In genomic region chr12:122202017-122202416, GRCh38 we compare ENCODE assay signal across 1 cellular context.
TF ChIP-seq lines count a peak whose summit lies in the region.

No MANE protein-coding gene starts in this region.

TF ChIP-seq in SK-N-SH treated with all-trans-retinoic acid at 6 μM for 48 hours, 23 proteins besides CTCF, POLR2A, EP300 and RAD21 (continued from another document):
- TF ChIP-seq TSHZ2 (CRISPR knock-in tag; IDR thresholded peaks at IDR 0.05) = peak; percentile 61
- peak; percentile 97 for TF ChIP-seq TCF4 (CRISPR knock-in tag; IDR thresholded peaks at IDR 0.05; ENCODE audit: borderline replicate concordance)
- no peak for TF ChIP-seq CSDC2 (CRISPR knock-in tag; IDR thresholded peaks at IDR 0.05)
- no peak for TF ChIP-seq SNAI2 (CRISPR knock-in tag; IDR thresholded peaks at IDR 0.05)
- TF ChIP-seq OSR1 (CRISPR knock-in tag; IDR thresholded peaks at IDR 0.05) = no peak
- no peak for TF ChIP-seq TOX (CRISPR knock-in tag; IDR thresholded peaks at IDR 0.05; ENCODE audit: borderline replicate concordance)
- no peak; the same call in 1 of the 2 replicates for TF ChIP-seq CSRNP3 (CRISPR knock-in tag; IDR thresholded peaks at IDR 0.05)
- no peak for TF ChIP-seq ZNF70 (CRISPR knock-in tag; IDR thresholded peaks at IDR 0.05)
- no peak for TF ChIP-seq BACH2 (CRISPR knock-in tag; IDR thresholded peaks at IDR 0.05; ENCODE audit: borderline replicate concordance)
- TF ChIP-seq POU6F1 (CRISPR knock-in tag; IDR thresholded peaks at IDR 0.05; ENCODE audit: borderline replicate concordance, low read depth) = no peak
- TF ChIP-seq GLIS3 (CRISPR knock-in tag; IDR thresholded peaks at IDR 0.05) = no peak
- TF ChIP-seq ARNTL (CRISPR knock-in tag; IDR thresholded peaks at IDR 0.05; ENCODE audit: borderline replicate concordance, low read depth) = no peak
- no peak for TF ChIP-seq PPARA (CRISPR knock-in tag; IDR thresholded peaks at IDR 0.05; ENCODE audit: borderline replicate concordance)
- no peak for TF ChIP-seq ZFP3 (CRISPR knock-in tag; IDR thresholded peaks at IDR 0.05)
